Comparison of ENCODE assay signal across 1 cellular context in genomic region chr16:75261590-75262078, GRCh38.
TF ChIP-seq lines count a peak whose summit lies in the region.

No MANE protein-coding gene starts in this region.

TF ChIP-seq in GM23338, 12 proteins besides CTCF, POLR2A, EP300 and RAD21:
- no peak for TF ChIP-seq ZNF331 (CRISPR knock-in tag; IDR thresholded peaks at IDR 0.05; ENCODE audit: low read depth)
- TF ChIP-seq EZH2 (IDR thresholded peaks at IDR 0.05; ENCODE audit: low read depth, unreplicated experiment), result no peak
- no peak for TF ChIP-seq STAT1 (IDR thresholded peaks at IDR 0.05; ENCODE audit: unreplicated experiment)
- no peak for TF ChIP-seq ZNF462 (CRISPR knock-in tag; IDR thresholded peaks at IDR 0.05)
- no peak for TF ChIP-seq EZH2phosphoT487 (IDR thresholded peaks at IDR 0.05; ENCODE audit: unreplicated experiment)
- TF ChIP-seq REST (IDR thresholded peaks at IDR 0.05; ENCODE audit: unreplicated experiment), result no peak
- no peak for TF ChIP-seq ZNF114 (CRISPR knock-in tag; IDR thresholded peaks at IDR 0.05)
- TF ChIP-seq JUNB (IDR thresholded peaks at IDR 0.05; ENCODE audit: unreplicated experiment), result no peak
- no peak for TF ChIP-seq ETS1 (IDR thresholded peaks at IDR 0.05)
- TF ChIP-seq NANOG (IDR thresholded peaks at IDR 0.05; ENCODE audit: borderline replicate concordance), result no peak
- TF ChIP-seq POLR2AphosphoS5 (IDR thresholded peaks at IDR 0.05; ENCODE audit: low read depth), result no peak
- TF ChIP-seq CREB1 (CRISPR knock-in tag; IDR thresholded peaks at IDR 0.05; ENCODE audit: low read depth), result no peak
TF ChIP-seq in GM23338: peak in this region for 0.
